Comparison of ENCODE assay signal across 8 cellular contexts in the genomic region with DNA sequence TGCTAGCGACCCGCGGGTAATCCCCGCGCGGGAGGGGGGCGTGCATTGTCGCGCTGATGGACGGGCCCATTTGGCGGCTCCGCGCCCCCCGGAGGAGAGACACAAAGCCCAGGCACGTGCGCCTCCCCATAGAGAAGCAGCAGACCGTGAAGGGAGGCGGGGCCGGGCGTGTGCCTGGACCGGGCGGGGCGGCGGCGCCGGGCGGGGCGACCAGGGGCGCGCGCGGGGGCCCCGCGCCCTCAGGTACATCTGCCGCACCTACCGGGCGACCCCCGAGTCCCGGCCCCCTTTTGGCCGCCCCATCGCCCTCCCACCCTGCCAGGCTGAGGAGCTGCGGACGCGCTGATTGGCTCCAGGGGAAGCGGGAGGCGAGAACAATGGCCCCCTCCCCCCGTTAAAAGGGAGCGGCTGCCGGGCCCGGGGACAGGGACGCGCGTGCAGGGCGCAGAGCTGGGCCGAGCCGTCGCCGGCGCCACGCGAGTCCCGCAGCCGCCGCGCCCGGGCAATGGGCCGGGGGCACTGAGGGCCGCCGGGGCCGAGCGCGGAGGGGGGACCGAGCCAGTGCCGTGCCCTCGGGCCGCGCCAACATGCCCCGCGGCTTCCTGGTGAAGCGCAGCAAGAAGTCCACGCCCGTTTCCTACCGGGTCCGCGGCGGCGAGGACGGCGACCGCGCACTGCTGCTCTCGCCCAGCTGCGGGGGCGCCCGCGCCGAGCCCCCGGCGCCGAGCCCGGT. TPM values are rescaled to one million over a fixed set of nuclear protein-coding genes. Genes with fewer than 3 reads are reported as not detected.
A peak's percentile ranks its signal among the peaks of the same experiment; 100 is the strongest.
DNase-seq lines count a peak whose midpoint lies in the region; ATAC-seq and TF ChIP-seq lines count a peak whose summit lies in the region.

A gene with protein sequence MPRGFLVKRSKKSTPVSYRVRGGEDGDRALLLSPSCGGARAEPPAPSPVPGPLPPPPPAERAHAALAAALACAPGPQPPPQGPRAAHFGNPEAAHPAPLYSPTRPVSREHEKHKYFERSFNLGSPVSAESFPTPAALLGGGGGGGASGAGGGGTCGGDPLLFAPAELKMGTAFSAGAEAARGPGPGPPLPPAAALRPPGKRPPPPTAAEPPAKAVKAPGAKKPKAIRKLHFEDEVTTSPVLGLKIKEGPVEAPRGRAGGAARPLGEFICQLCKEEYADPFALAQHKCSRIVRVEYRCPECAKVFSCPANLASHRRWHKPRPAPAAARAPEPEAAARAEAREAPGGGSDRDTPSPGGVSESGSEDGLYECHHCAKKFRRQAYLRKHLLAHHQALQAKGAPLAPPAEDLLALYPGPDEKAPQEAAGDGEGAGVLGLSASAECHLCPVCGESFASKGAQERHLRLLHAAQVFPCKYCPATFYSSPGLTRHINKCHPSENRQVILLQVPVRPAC (plus strand): TSS at position 424 of the 733 bp plus-strand sequence. CDS start 164 bp downstream, at position 588.

- intact Hi-C loops in heart left ventricle (cut with DNase I) (loop anchor here in 5 of 10 donors (10.0 kb wide), 3 partner anchors 77 to 197 kb away; no protein-coding TSS in a partner anchor), Right ventricle myocardium inferior (cut with DNase I) (loop anchor here (10.0 kb wide), 1 partner anchor 97 kb away; no protein-coding TSS in a partner anchor)
- intact Hi-C loops in dendritic cell treated with granulocyte-macrophage colony-stimulating factor and Interleukin-4, amounts not matched to agents 40 ng/mL and 50 ng/mL, for 4 days (cut with micrococcal nuclease), result loop anchor here (10.0 kb wide), 1 partner anchor 93 kb away; no protein-coding TSS in a partner anchor

- ATAC-seq in heart left ventricle (no peak), Right ventricle myocardium inferior (no peak), GM21367 (IDR thresholded peaks at IDR 0.05; ENCODE audit: unreplicated experiment) (no peak)

- peaks cover 32% of the 10 kb centered on the region for H3K4me1 Mint-ChIP-seq in dendritic cell treated with granulocyte-macrophage colony-stimulating factor and Interleukin-4, amounts not matched to agents 40 ng/mL and 50 ng/mL, for 4 days (ENCODE audit: low read depth)

- peaks cover 63 to 93% (median 81%) of the 10 kb centered on the region in 9 donors for H3K27me3 ChIP-seq in heart left ventricle
- H3K27me3 ChIP-seq in parathyroid adenoma (ENCODE audit: control insufficient read depth, insufficient read depth, low read length), result no peaks in the 10 kb centered on the region

- H2AFZ ChIP-seq in parathyroid adenoma, result peak within 1 kb of the TSS; percentile 46

- no peaks in the 10 kb centered on the region for H3K36me3 Mint-ChIP-seq in dendritic cell treated with granulocyte-macrophage colony-stimulating factor and Interleukin-4, amounts not matched to agents 40 ng/mL and 50 ng/mL, for 4 days (ENCODE audit: low read depth)

- H3K9me3 ChIP-seq in heart left ventricle (no peaks in the 10 kb centered on the region), parathyroid adenoma (ENCODE audit: control insufficient read depth, low read length) (no peaks in the 10 kb centered on the region)

- WGBS in heart left ventricle, 4 donors, result 1 to 2% (median 1%) methylated on average over 11 to 101 of the region's 101 CpGs

- H3K27ac Mint-ChIP-seq in dendritic cell treated with granulocyte-macrophage colony-stimulating factor and Interleukin-4, amounts not matched to agents 40 ng/mL and 50 ng/mL, for 4 days, result no peak within 1 kb of the TSS

- H3K4me1 ChIP-seq in heart left ventricle (peaks cover 0 to 51% (median 10%) of the 10 kb centered on the region in 12 donors), parathyroid adenoma (no peaks in the 10 kb centered on the region)

- TF ChIP-seq CTCF in heart left ventricle (IDR thresholded peaks at IDR 0.05) (no peak), parathyroid adenoma (IDR thresholded peaks at IDR 0.05) (no peak)

- no peak within 1 kb of the TSS for H3K27ac ChIP-seq in heart left ventricle
- H3K27ac ChIP-seq in parathyroid adenoma, result no peak within 1 kb of the TSS

- TF ChIP-seq POLR2A in heart left ventricle (IDR thresholded peaks at IDR 0.05), result no peak

- H3K27me3 Mint-ChIP-seq in dendritic cell treated with granulocyte-macrophage colony-stimulating factor and Interleukin-4, amounts not matched to agents 40 ng/mL and 50 ng/mL, for 4 days, result peaks cover 84% of the 10 kb centered on the region

- H3K4me3 ChIP-seq in heart left ventricle (peak within 1 kb of the TSS in 10 of 12 donors; percentile 16 to 46 (median 30)), parathyroid adenoma (ENCODE audit: low read depth, low read length) (no peak within 1 kb of the TSS)

- H3K36me3 ChIP-seq in heart left ventricle, result no peaks in the 10 kb centered on the region
- no peaks in the 10 kb centered on the region for H3K36me3 ChIP-seq in parathyroid adenoma (ENCODE audit: control insufficient read depth, insufficient read depth, low read length)

- no peaks in the 10 kb centered on the region for H3K79me2 ChIP-seq in parathyroid adenoma

- no peaks in the 10 kb centered on the region for H3K9me3 Mint-ChIP-seq in dendritic cell treated with granulocyte-macrophage colony-stimulating factor and Interleukin-4, amounts not matched to agents 40 ng/mL and 50 ng/mL, for 4 days

- H3K9ac ChIP-seq in parathyroid adenoma, result no peak within 1 kb of the TSS

- H3K4me3 Mint-ChIP-seq in dendritic cell treated with granulocyte-macrophage colony-stimulating factor and Interleukin-4, amounts not matched to agents 40 ng/mL and 50 ng/mL, for 4 days, result peak within 1 kb of the TSS; percentile 85

- peak within 1 kb of the TSS; percentile 18 for H3K4me2 ChIP-seq in parathyroid adenoma (ENCODE audit: low read length)

- DNase-seq in heart left ventricle (no peak), Right ventricle myocardium inferior (ENCODE audit: missing footprints) (no peak), NCI-H69 (lab: John Stamatoyannopoulos, UW) (peak; percentile 100), H4 (ENCODE audit: low spot score) (no peak), foreskin melanocyte (no peak)

RNA-seq across cellular contexts. Expression of the gene that starts here (rescaled TPM):
- total RNA-seq in heart left ventricle (under 1 TPM in 1 of 9 donors, not detected in 8; 0.08 TPM), Right ventricle myocardium inferior (not detected)
- not detected for polyA plus RNA-seq in heart left ventricle
- 0.14 and 0.18 TPM in 2 replicates for total RNA-seq in H4 (2014; rRNA removed; shearing (Covaris generic))
